In genomic region chr21:34845521-34846213, GRCh38 we compare ENCODE assay signal across 8 cellular contexts.
DNase-seq lines count a peak whose midpoint lies in the region; ATAC-seq and TF ChIP-seq lines count a peak whose summit lies in the region.

No MANE protein-coding gene starts in this region.

- peaks cover 39% of the 10 kb centered on the region for H3K4me1 Mint-ChIP-seq in central memory CD8-positive, alpha-beta T cell
- H3K4me1 Mint-ChIP-seq in natural killer cell = peaks cover 36 to 44% of the 10 kb centered on the region in 2 donors

- H3K9me3 ChIP-seq in Peyer's patch = no peaks in the 10 kb centered on the region

- peaks cover 0 to 24% (median 12%) of the 10 kb centered on the region in 4 donors for H3K4me1 ChIP-seq in Peyer's patch

- H3K36me3 Mint-ChIP-seq in central memory CD8-positive, alpha-beta T cell (ENCODE audit: insufficient read depth) = peaks cover 26% of the 10 kb centered on the region
- no peaks in the 10 kb centered on the region for H3K36me3 Mint-ChIP-seq in natural killer cell

- no peak for TF ChIP-seq POLR2A in Peyer's patch (IDR thresholded peaks at IDR 0.05)

- DNase-seq in AG20443 (ENCODE audit: low spot score) (peak; percentile 43), Peyer's patch (no peak), natural killer cell (no peak), HuH-7.5 (ENCODE audit: low spot score) (no peak), NCI-H1436 (lab: John Stamatoyannopoulos, UW) (no peak)
- no peak for DNase-seq in central memory CD8-positive, alpha-beta T cell (ENCODE audit: low spot score in 2 of 2)

- H3K27ac ChIP-seq in Peyer's patch = peak overlapping the region in 3 of 4 donors; percentile 17 to 43 (median 22)

- H3K27ac Mint-ChIP-seq in central memory CD8-positive, alpha-beta T cell (ENCODE audit: low read depth) = peak overlapping the region; percentile 47
- peak overlapping the region; percentile 15 to 57 for H3K27ac Mint-ChIP-seq in natural killer cell

- H3K27me3 Mint-ChIP-seq in central memory CD8-positive, alpha-beta T cell = no peaks in the 10 kb centered on the region
- H3K27me3 Mint-ChIP-seq in natural killer cell (ENCODE audit: low read depth in 2 of 2) = no peaks in the 10 kb centered on the region

- peaks cover 0 to 9% (median 0%) of the 10 kb centered on the region in 3 donors for H3K36me3 ChIP-seq in Peyer's patch

- no peak overlapping the region for H3K4me3 ChIP-seq in Peyer's patch

- H3K27me3 ChIP-seq in Peyer's patch = no peaks in the 10 kb centered on the region

- intact Hi-C loops in natural killer cell (cut with micrococcal nuclease) = no loop called here

- TF ChIP-seq CTCF in Peyer's patch (IDR thresholded peaks at IDR 0.05) (no peak), natural killer cell (IDR thresholded peaks at IDR 0.05) (no peak)

- H3K9me3 Mint-ChIP-seq in central memory CD8-positive, alpha-beta T cell = no peaks in the 10 kb centered on the region
- no peaks in the 10 kb centered on the region for H3K9me3 Mint-ChIP-seq in natural killer cell

- H3K4me3 Mint-ChIP-seq in central memory CD8-positive, alpha-beta T cell = no peak overlapping the region
- peak overlapping the region; percentile 38 for H3K4me3 Mint-ChIP-seq in natural killer cell

- ATAC-seq in GM18907 (IDR thresholded peaks at IDR 0.05; ENCODE audit: unreplicated experiment) (peak; percentile 89), HG03097 (IDR thresholded peaks at IDR 0.05; ENCODE audit: low FRiP score, unreplicated experiment) (peak; percentile 67), natural killer cell (peak; percentile 42 to 66 (median 53))
- ATAC-seq in central memory CD8-positive, alpha-beta T cell (replicated peaks; ENCODE audit: extremely low read depth, poor library complexity, severe bottlenecking) = peak; percentile 67
